ENCODE assay signal across 2 cellular contexts in genomic region chr12:133156125-133156690, GRCh38.
A peak's percentile ranks its signal among the peaks of the same experiment; 100 is the strongest.
TF ChIP-seq lines count a peak whose summit lies in the region.

No MANE protein-coding gene starts in this region.

TF ChIP-seq in IMR-90, 13 proteins besides CTCF, POLR2A, EP300 and RAD21:
- TF ChIP-seq MAFK (IDR thresholded peaks at IDR 0.05; ENCODE audit: low read depth, low read length) (no peak), BHLHE40 (IDR thresholded peaks at IDR 0.05; ENCODE audit: low read depth, low read length) (no peak), SMC3 (IDR thresholded peaks at IDR 0.05; ENCODE audit: low read depth, low read length) (no peak), ELK1 (IDR thresholded peaks at IDR 0.05; ENCODE audit: borderline replicate concordance, low read depth, low read length) (no peak), RCOR1 (IDR thresholded peaks at IDR 0.05; ENCODE audit: insufficient replicate concordance, low read length) (no peak), MAZ (IDR thresholded peaks at IDR 0.05; ENCODE audit: borderline replicate concordance, low read depth, low read length) (no peak), CEBPB (IDR thresholded peaks at IDR 0.05; ENCODE audit: low read depth, low read length) (no peak), CHD1 (IDR thresholded peaks at IDR 0.05; ENCODE audit: low read depth, low read length) (no peak)

TF ChIP-seq in H1, 55 proteins besides CTCF, POLR2A, EP300 and RAD21:
- TF ChIP-seq ATF2 (IDR thresholded peaks at IDR 0.05; ENCODE audit: low read length) (no peak), ZNF274 (IDR thresholded peaks at IDR 0.05; ENCODE audit: borderline replicate concordance, extremely low read depth, low read length) (peak; percentile 92), EZH2 (IDR thresholded peaks at IDR 0.05; ENCODE audit: low read depth, low read length, severe bottlenecking) (no peak)
TF ChIP-seq in H1: peak in this region for 1.
